In genomic region chr6:159654483-159655098, GRCh38 we compare ENCODE assay signal across 8 cellular contexts. TPM values are rescaled to one million over a fixed set of nuclear protein-coding genes. Genes with fewer than 3 reads are reported as not detected.
DNase-seq lines count a peak whose midpoint lies in the region; ATAC-seq and TF ChIP-seq lines count a peak whose summit lies in the region.

No MANE protein-coding gene starts in this region.

- POLR2A ChIA-PET in activated CD4-positive, alpha-beta T cell treated with anti-CD3 and anti-CD28 coated beads, Interleukin-2, amount 10 ng/mL, durations not matched to agents 7 days and 5 days (lab: Charles Lee): no interaction called here

- TF ChIP-seq CTCF in fibroblast of the aortic adventitia (IDR thresholded peaks at IDR 0.05; ENCODE audit: insufficient read depth, low read length) (peak; percentile 46), parathyroid adenoma (IDR thresholded peaks at IDR 0.05) (peak; percentile 60)

- peaks cover 3% of the 10 kb centered on the region for H3K9me3 Mint-ChIP-seq in activated CD4-positive, alpha-beta T cell treated with anti-CD3 and anti-CD28 coated beads, Interleukin-2, amount 10 ng/mL, durations not matched to agents 7 days and 5 days

- H3K27ac ChIP-seq in parathyroid adenoma: no peak overlapping the region

- H3K9ac ChIP-seq in parathyroid adenoma: no peak overlapping the region

- H3K4me1 Mint-ChIP-seq in activated CD4-positive, alpha-beta T cell treated with anti-CD3 and anti-CD28 coated beads, Interleukin-2, amount 10 ng/mL, durations not matched to agents 7 days and 5 days: no peaks in the 10 kb centered on the region

- H3K4me3 ChIP-seq in fibroblast of the aortic adventitia (ENCODE audit: low read depth, low read length) (no peak overlapping the region), parathyroid adenoma (ENCODE audit: low read depth, low read length) (no peak overlapping the region)

- no peak overlapping the region for H3K4me3 Mint-ChIP-seq in activated CD4-positive, alpha-beta T cell treated with anti-CD3 and anti-CD28 coated beads, Interleukin-2, amount 10 ng/mL, durations not matched to agents 7 days and 5 days

- no peaks in the 10 kb centered on the region for H3K79me2 ChIP-seq in parathyroid adenoma

- CTCF ChIA-PET in activated CD4-positive, alpha-beta T cell treated with anti-CD3 and anti-CD28 coated beads, Interleukin-2, amount 10 ng/mL, durations not matched to agents 7 days and 5 days (lab: Charles Lee): interaction anchor here (0.5 to 1.4 kb wide), 4 partner anchors 38 to 480 kb away, joined by 3 to 4 read pairs (median 3); no protein-coding TSS in a partner anchor

- ATAC-seq in GM19351 (IDR thresholded peaks at IDR 0.05; ENCODE audit: unreplicated experiment): no peak

- no peaks in the 10 kb centered on the region for H3K4me1 ChIP-seq in parathyroid adenoma

- peak; percentile 35 for DNase-seq in activated CD4-positive, alpha-beta T cell treated with anti-CD3 and anti-CD28 coated beads, Interleukin-2, amount 10 ng/mL, durations not matched to agents 7 days and 5 days
- DNase-seq in activated CD4-positive, alpha-beta T cell treated with anti-CD3 and anti-CD28 coated beads, Interleukin-2, amount 50 U/mL, for 48 hours: no peak
- DNase-seq in NCI-H1105 treated with DMSO at 0.1 percent for 48 hours (lab: John Stamatoyannopoulos, UW) (peak; percentile 82), SKM-1 (lab: John Stamatoyannopoulos, UW; ENCODE audit: unreplicated experiment) (peak; percentile 29), fibroblast of the aortic adventitia (ENCODE audit: low read depth) (peak; percentile 80)
- no peak for DNase-seq in activated effector memory CD4-positive, alpha-beta T cell treated with anti-CD3 and anti-CD28 coated beads, Interleukin-2, amount 50 U/mL, for 16 hours

- no peaks in the 10 kb centered on the region for H3K27me3 Mint-ChIP-seq in activated CD4-positive, alpha-beta T cell treated with anti-CD3 and anti-CD28 coated beads, Interleukin-2, amount 10 ng/mL, durations not matched to agents 7 days and 5 days

- H3K27ac Mint-ChIP-seq in activated CD4-positive, alpha-beta T cell treated with anti-CD3 and anti-CD28 coated beads, Interleukin-2, amount 10 ng/mL, durations not matched to agents 7 days and 5 days: no peak overlapping the region

- H3K27me3 ChIP-seq in parathyroid adenoma (ENCODE audit: control insufficient read depth, insufficient read depth, low read length): no peaks in the 10 kb centered on the region

- H3K9me3 ChIP-seq in parathyroid adenoma (ENCODE audit: control insufficient read depth, low read length): no peaks in the 10 kb centered on the region

- H2AFZ ChIP-seq in parathyroid adenoma: no peak overlapping the region

- no peaks in the 10 kb centered on the region for H3K36me3 Mint-ChIP-seq in activated CD4-positive, alpha-beta T cell treated with anti-CD3 and anti-CD28 coated beads, Interleukin-2, amount 10 ng/mL, durations not matched to agents 7 days and 5 days (ENCODE audit: low read depth)

- no peak overlapping the region for H3K4me2 ChIP-seq in parathyroid adenoma (ENCODE audit: low read length)

- H3K36me3 ChIP-seq in parathyroid adenoma (ENCODE audit: control insufficient read depth, insufficient read depth, low read length): no peaks in the 10 kb centered on the region

RNA-seq across cellular contexts. Expression of gene SOD2, which starts 38.5 kb away (rescaled TPM):
- 10 to 100 TPM; 62.9 to 64.0 TPM for total RNA-seq in activated CD4-positive, alpha-beta T cell treated with anti-CD3 and anti-CD28 coated beads, Interleukin-2, amount 10 ng/mL, durations not matched to agents 7 days and 5 days
- 184 and 504 TPM in 2 replicates for total RNA-seq in fibroblast of the aortic adventitia (ENCODE audit: low replicate concordance)

Comparison
In these comparisons a context has a peak if more than half of its experiments do, and no peak if none do; other contexts are left out.
1. DNase-seq: peak in activated CD4-positive, alpha-beta T cell treated with anti-CD3 and anti-CD28 coated beads, Interleukin-2, amount 10 ng/mL, durations not matched to agents 7 days and 5 days (single experiment), NCI-H1105 treated with DMSO at 0.1 percent for 48 hours (single experiment), SKM-1 (single experiment) and fibroblast of the aortic adventitia (single experiment); none in activated CD4-positive, alpha-beta T cell treated with anti-CD3 and anti-CD28 coated beads, Interleukin-2, amount 50 U/mL, for 48 hours (0 of 2) and activated effector memory CD4-positive, alpha-beta T cell treated with anti-CD3 and anti-CD28 coated beads, Interleukin-2, amount 50 U/mL, for 16 hours (single experiment).